Comparison of ENCODE assay signal across 2 cellular contexts in genomic region chr11:620201-620600, GRCh38.
TF ChIP-seq lines count a peak whose summit lies in the region.

No MANE protein-coding gene starts in this region.

TF ChIP-seq in GM12891, 5 proteins besides CTCF, POLR2A, EP300 and RAD21:
- 0 out of 2 replicates have a peak, but pooled peaks have one; percentile 31 for TF ChIP-seq POLR2AphosphoS5 (IDR thresholded peaks at IDR 0.05; ENCODE audit: low read depth, low read length)
- no peak for TF ChIP-seq TAF1 (IDR thresholded peaks at IDR 0.05; ENCODE audit: low read depth, low read length)

TF ChIP-seq in GM12878, 131 proteins besides CTCF, POLR2A, EP300 and RAD21:
- TF ChIP-seq ZBTB33 (IDR thresholded peaks at IDR 0.05): no peak
- no peak for TF ChIP-seq ASH2L (IDR thresholded peaks at IDR 0.05; ENCODE audit: borderline replicate concordance, low read depth)
- no peak for TF ChIP-seq BCL11A (IDR thresholded peaks at IDR 0.05; ENCODE audit: low read depth, low read length)
- no peak for TF ChIP-seq ZNF592 (IDR thresholded peaks at IDR 0.05)
